ENCODE assay signal across 10 cellular contexts in the genomic region with DNA sequence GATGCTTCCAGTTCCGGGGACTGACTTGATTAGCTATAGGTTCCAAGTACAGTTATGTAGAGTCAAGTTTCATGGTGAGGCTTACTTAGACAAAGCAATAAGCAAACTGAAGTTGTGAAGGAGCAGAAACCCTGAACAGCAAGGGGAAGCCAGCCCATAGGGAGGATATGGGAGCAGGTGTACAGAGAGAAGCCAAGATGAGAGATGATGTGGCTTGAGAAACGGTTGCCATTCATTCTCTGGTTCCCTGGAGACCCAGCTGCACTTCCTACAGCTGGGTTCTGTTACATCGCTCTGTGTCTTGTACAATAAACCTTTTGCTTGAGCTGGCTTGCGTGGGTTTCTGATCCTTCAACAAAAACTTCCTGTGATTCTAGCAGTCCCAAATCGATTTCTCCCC.
A peak's percentile ranks its signal among the peaks of the same experiment; 100 is the strongest.
DNase-seq lines count a peak whose midpoint lies in the region; ATAC-seq, FAIRE-seq and TF ChIP-seq lines count a peak whose summit lies in the region.
"Had no signal": no experiment of that assay in that cellular context is flagged by ENCODE, and none has a peak within 500 bp of the region (broad histone marks: within the 10 kb centered on the region; RNA-seq: fewer than 3 reads in every experiment).

No MANE protein-coding gene starts in this region.

- H3K9me3 ChIP-seq in KOPT-K1 (ENCODE audit: insufficient read depth, low read length, poor library complexity, severe bottlenecking) (no peaks in the 10 kb centered on the region), iPS-20b (ENCODE audit: insufficient read depth, low read depth, low read length) (no peaks in the 10 kb centered on the region), MG63 (no peaks in the 10 kb centered on the region)

- no peak for TF ChIP-seq CTCF in GM12865 (IDR thresholded peaks at IDR 0.05; ENCODE audit: insufficient read depth, low read depth, low read length, missing control alignments)

- no peak for FAIRE-seq in RCC 7860 (lab: Jason Lieb, UNC)

- H3K36me3 ChIP-seq in KOPT-K1 (ENCODE audit: insufficient read depth, low read length) (no peaks in the 10 kb centered on the region), iPS-20b (ENCODE audit: insufficient read depth, low read depth, low read length) (no peaks in the 10 kb centered on the region), MG63 (no peaks in the 10 kb centered on the region)
- H3K36me3 ChIP-seq: neural progenitor cell had no signal

- DNase-seq in GM12865 (ENCODE audit: low read depth) (peak; percentile 67), iPS-NIHi7 (ENCODE audit: extremely low spot score) (no peak), MG63 (no peak), RCC 7860 (ENCODE audit: low spot score) (no peak)
- no peak for DNase-seq in effector CD4-positive, alpha-beta T cell
- DNase-seq: stimulated activated CD4-positive, alpha-beta T cell treated with anti-CD3 and anti-CD28 coated beads, Interleukin-2, amount 100 ng/mL, for 24 hours had no signal

- peak; percentile 52 for ATAC-seq in GM21515 (IDR thresholded peaks at IDR 0.05; ENCODE audit: unreplicated experiment)

- peaks cover 35% of the 10 kb centered on the region; the same call in 1 of the 2 replicates for H3K4me1 ChIP-seq in iPS-20b (ENCODE audit: insufficient read depth, low read length)

- peak overlapping the region; percentile 18; the same call in 1 of the 2 replicates for H3K9ac ChIP-seq in iPS-20b (ENCODE audit: low read depth, low read length)
- H3K9ac ChIP-seq: neural progenitor cell had no signal

- no peak overlapping the region for H3K4me3 ChIP-seq in GM12865 (ENCODE audit: low read depth, low read length)
- no peak overlapping the region for H3K4me3 ChIP-seq in iPS-20b (ENCODE audit: low read length)
- H3K4me3 ChIP-seq in MG63 = no peak overlapping the region
- H3K4me3 ChIP-seq: neural progenitor cell had no signal

- peak overlapping the region; percentile 53 for H3K27ac ChIP-seq in KOPT-K1 (ENCODE audit: low read depth, low read length, poor library complexity, severe bottlenecking)
- no peak overlapping the region for H3K27ac ChIP-seq in iPS-20b (ENCODE audit: low read length)
- H3K27ac ChIP-seq: neural progenitor cell had no signal

- H3K27me3 ChIP-seq in iPS-20b (ENCODE audit: insufficient read depth, low read length) (no peaks in the 10 kb centered on the region), MG63 (no peaks in the 10 kb centered on the region)
- H3K27me3 ChIP-seq: neural progenitor cell had no signal
